ENCODE assay signal across 8 cellular contexts in the genomic region with DNA sequence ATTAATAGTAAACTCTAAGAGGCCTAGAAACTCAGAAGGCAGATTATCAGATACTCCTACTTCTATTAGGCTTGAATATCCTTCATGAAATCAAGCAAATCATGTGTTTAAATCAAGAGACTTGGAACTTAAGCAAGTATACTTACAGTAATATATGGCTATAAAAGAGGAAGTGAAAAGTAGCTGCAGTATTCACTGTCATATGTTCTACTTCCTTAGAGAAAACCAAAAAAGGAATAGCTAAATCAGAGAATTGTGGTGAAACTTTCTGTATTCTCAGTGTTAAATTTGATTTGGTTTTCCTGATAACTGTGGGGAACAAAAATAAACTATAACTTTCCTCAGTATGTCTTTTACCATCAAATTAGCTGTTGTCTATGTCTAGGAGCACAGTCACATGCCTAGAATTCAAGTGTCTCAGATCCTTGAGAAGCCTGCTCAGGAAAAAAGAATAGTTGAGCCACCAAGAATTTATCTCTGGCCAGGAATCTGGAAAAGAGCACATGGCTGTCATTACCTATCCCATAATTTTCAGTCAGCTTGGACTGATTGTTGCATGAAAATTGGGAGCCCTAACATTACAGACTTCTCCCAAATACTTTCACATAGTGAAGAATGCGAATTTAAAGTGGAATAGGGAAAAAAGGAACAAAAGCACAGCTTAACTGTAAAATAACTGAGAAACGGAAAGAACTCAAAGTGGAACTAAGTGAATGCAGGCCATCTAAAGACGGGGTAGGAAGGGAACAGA. TPM values are rescaled to one million over a fixed set of nuclear protein-coding genes. Genes with fewer than 3 reads are reported as not detected.
DNase-seq lines count a peak whose midpoint lies in the region; ATAC-seq and TF ChIP-seq lines count a peak whose summit lies in the region.

No MANE protein-coding gene starts in this region.

- POLR2A ChIA-PET in CD8-positive, alpha-beta memory T cell (lab: Charles Lee) = interaction anchor here (0.8 to 1.4 kb wide), 2 partner anchors 12 to 360 kb away, joined by 3 to 10 read pairs; no protein-coding TSS in a partner anchor

- 75% methylated on average over 3 of the region's 3 CpGs for WGBS in aorta, 2 donors

- DNase-seq in CD8-positive, alpha-beta memory T cell = no peak
- DNase-seq in astrocyte of the cerebellum (ENCODE audit: low read depth) (no peak), progenitor cell of endocrine pancreas (ENCODE audit: low spot score, unreplicated experiment) (no peak), NCI-H524 (lab: John Stamatoyannopoulos, UW) (no peak), aorta (no peak)
- no peak for DNase-seq in stimulated activated naive CD4-positive, alpha-beta T cell treated with Interleukin-2 at 50 U/mL for 16 hours (lab: John Stamatoyannopoulos, UW)

- peak overlapping the region; percentile 96 for H3K4me3 ChIP-seq in CD8-positive, alpha-beta memory T cell (ENCODE audit: low read length)
- H3K4me3 ChIP-seq in astrocyte of the cerebellum (ENCODE audit: low read depth, low read length) (peak overlapping the region; percentile 89), aorta (ENCODE audit: low read length in 2 of 2) (no peak overlapping the region)

- no peaks in the 10 kb centered on the region for H3K27me3 ChIP-seq in CD8-positive, alpha-beta memory T cell (ENCODE audit: insufficient read depth, low read length, poor library complexity, severe bottlenecking)
- no peaks in the 10 kb centered on the region for H3K27me3 ChIP-seq in aorta (ENCODE audit: control insufficient read depth in 1 of 2, insufficient read depth in 2 of 2, low read length in 1 of 2)

- no peaks in the 10 kb centered on the region for H3K36me3 ChIP-seq in CD8-positive, alpha-beta memory T cell (ENCODE audit: insufficient read depth, low read length)
- H3K36me3 ChIP-seq in aorta (ENCODE audit: control insufficient read depth in 1 of 2, insufficient read depth in 2 of 2, low read length in 1 of 2) = no peaks in the 10 kb centered on the region

- TF ChIP-seq CTCF in astrocyte of the cerebellum (IDR thresholded peaks at IDR 0.05; ENCODE audit: low read depth, low read length, missing control alignments) = no peak
- no peak for TF ChIP-seq CTCF in progenitor cell of endocrine pancreas (IDR thresholded peaks at IDR 0.05; ENCODE audit: unreplicated experiment)

- no peaks in the 10 kb centered on the region for H3K9me3 Mint-ChIP-seq in CD8-positive, alpha-beta memory T cell
- no peaks in the 10 kb centered on the region for H3K9me3 Mint-ChIP-seq in progenitor cell of endocrine pancreas (ENCODE audit: low read depth)

- peaks cover 0 to 18% (median 0%) of the 10 kb centered on the region in 3 donors for H3K36me3 Mint-ChIP-seq in CD8-positive, alpha-beta memory T cell
- peaks cover 2% of the 10 kb centered on the region for H3K36me3 Mint-ChIP-seq in progenitor cell of endocrine pancreas (ENCODE audit: insufficient read depth)

- no peak overlapping the region for H3K27ac ChIP-seq in CD8-positive, alpha-beta memory T cell (ENCODE audit: low read depth, low read length)
- no peak overlapping the region for H3K27ac ChIP-seq in aorta (ENCODE audit: low read depth in 1 of 2, low read length in 2 of 2)

- peak overlapping the region; percentile 29 to 100 (median 96) for H3K27ac Mint-ChIP-seq in CD8-positive, alpha-beta memory T cell
- peak overlapping the region; percentile 0 for H3K27ac Mint-ChIP-seq in progenitor cell of endocrine pancreas

- intact Hi-C loops in aorta (cut with DNase I) = no loop called here

- in situ Hi-C loops in astrocyte of the cerebellum (cut with HindIII; ENCODE audit: low sequenced_read_pairs) = no loop called here

- peak overlapping the region; percentile 93 to 99 (median 95) for H3K4me3 Mint-ChIP-seq in CD8-positive, alpha-beta memory T cell
- H3K4me3 Mint-ChIP-seq in progenitor cell of endocrine pancreas (ENCODE audit: low read depth) = peak overlapping the region; percentile 89

- ATAC-seq in GM19467 (IDR thresholded peaks at IDR 0.05; ENCODE audit: unreplicated experiment) (peak; percentile 33), HG03565 (IDR thresholded peaks at IDR 0.05; ENCODE audit: unreplicated experiment) (peak; percentile 36), aorta (ENCODE audit: low FRiP score) (no peak)

- no peaks in the 10 kb centered on the region for H3K27me3 Mint-ChIP-seq in CD8-positive, alpha-beta memory T cell
- no peaks in the 10 kb centered on the region for H3K27me3 Mint-ChIP-seq in progenitor cell of endocrine pancreas

- peaks cover 34% of the 10 kb centered on the region for H3K4me1 ChIP-seq in CD8-positive, alpha-beta memory T cell (ENCODE audit: insufficient read depth, low read length)
- H3K4me1 ChIP-seq in aorta (ENCODE audit: control insufficient read depth in 1 of 2, insufficient read depth in 2 of 2, low read length in 2 of 2) = peaks cover 0 to 13% of the 10 kb centered on the region in 2 donors

- CTCF ChIA-PET in CD8-positive, alpha-beta memory T cell (lab: Charles Lee) = interaction anchor here (0.6 to 3.3 kb wide), 5 partner anchors 10 to 436 kb away, joined by 3 to 19 read pairs (median 4); partner anchors contain the start of genes CDC26 and PRPF4

- H3K9me3 ChIP-seq in CD8-positive, alpha-beta memory T cell (ENCODE audit: low read length) = no peaks in the 10 kb centered on the region
- no peaks in the 10 kb centered on the region for H3K9me3 ChIP-seq in aorta (ENCODE audit: control insufficient read depth, low read length)

- peaks cover 47 to 81% (median 72%) of the 10 kb centered on the region in 3 donors for H3K4me1 Mint-ChIP-seq in CD8-positive, alpha-beta memory T cell
- H3K4me1 Mint-ChIP-seq in progenitor cell of endocrine pancreas (ENCODE audit: low read depth) = peaks cover 45% of the 10 kb centered on the region

RNA-seq across cellular contexts. Expression of gene FKBP15, which starts 1.7 kb away (rescaled TPM):
- 10 to 100 TPM; 29.8 to 30.7 TPM for total RNA-seq in CD8-positive, alpha-beta memory T cell
- 17.7 TPM for polyA plus RNA-seq in CD8-positive, alpha-beta memory T cell
- 26.9 and 29.3 TPM in 2 replicates for total RNA-seq in progenitor cell of endocrine pancreas
- total RNA-seq in aorta = 10 to 100 TPM; 26.4 to 48.3 TPM
- polyA plus RNA-seq in aorta = 10 to 100 TPM in 1 of 2 donors, 1 to 10 TPM in 1; 8.4 to 13.9 TPM

RNA-seq across cellular contexts. Expression of gene SLC31A1, which starts 2.0 kb away (rescaled TPM):
- 10 to 100 TPM; 13.7 to 15.1 TPM for total RNA-seq in CD8-positive, alpha-beta memory T cell
- polyA plus RNA-seq in CD8-positive, alpha-beta memory T cell = 3.4 TPM
- total RNA-seq in progenitor cell of endocrine pancreas = 28.2 and 28.5 TPM in 2 replicates
- total RNA-seq in aorta = 10 to 100 TPM; 16.6 to 17.1 TPM
- 1 to 10 TPM; 6.0 to 9.4 TPM for polyA plus RNA-seq in aorta

RNA-seq across cellular contexts. Expression of gene CDC26, which starts 56.0 kb away (rescaled TPM):
- total RNA-seq in CD8-positive, alpha-beta memory T cell = 10 to 100 TPM; 51.1 to 56.5 TPM
- 171 TPM for polyA plus RNA-seq in CD8-positive, alpha-beta memory T cell
- total RNA-seq in progenitor cell of endocrine pancreas = 33.0 and 36.6 TPM in 2 replicates
- total RNA-seq in aorta = 10 to 100 TPM; 23.1 to 23.8 TPM
- polyA plus RNA-seq in aorta = 100 to 1,000 TPM in 1 of 2 donors, 10 to 100 TPM in 1; 42.1 to 134 TPM

RNA-seq across cellular contexts. Expression of gene PRPF4, which starts 56.1 kb away (rescaled TPM):
- total RNA-seq in CD8-positive, alpha-beta memory T cell = 10 to 100 TPM; 69.5 to 71.4 TPM
- polyA plus RNA-seq in CD8-positive, alpha-beta memory T cell = 27.4 TPM
- total RNA-seq in progenitor cell of endocrine pancreas = 33.6 and 35.1 TPM in 2 replicates
- total RNA-seq in aorta = 10 to 100 TPM; 12.8 to 12.9 TPM
- polyA plus RNA-seq in aorta = 10 to 100 TPM in 1 of 2 donors, 1 to 10 TPM in 1; 8.4 to 12.0 TPM

Comparison
In these comparisons a context has a peak if more than half of its experiments do, and no peak if none do; other contexts are left out.
1. H3K4me3 ChIP-seq: peak in CD8-positive, alpha-beta memory T cell (single experiment) and astrocyte of the cerebellum (single experiment); none in aorta (0 of 2).